Comparison of ENCODE assay signal across 9 cellular contexts in genomic region chr11:72969894-72970335, GRCh38.
DNase-seq lines count a peak whose midpoint lies in the region; ATAC-seq and TF ChIP-seq lines count a peak whose summit lies in the region.
"Had no signal": no experiment of that assay in that cellular context is flagged by ENCODE, and none has a peak within 500 bp of the region (broad histone marks: within the 10 kb centered on the region; RNA-seq: fewer than 3 reads in every experiment).

No MANE protein-coding gene starts in this region.

- no peaks in the 10 kb centered on the region for H3K9me2 ChIP-seq in SK-N-SH

- H4K20me1 ChIP-seq in SK-N-SH (ENCODE audit: insufficient read depth): no peaks in the 10 kb centered on the region

- no peaks in the 10 kb centered on the region for H3K9me3 Mint-ChIP-seq in memory B cell

- H3K4me3 Mint-ChIP-seq in memory B cell: no peak overlapping the region

- no peak for TF ChIP-seq RAD21 in SK-N-SH (IDR thresholded peaks at IDR 0.05; ENCODE audit: low read length)

- H3K9ac ChIP-seq in SK-N-SH: no peak overlapping the region

- TF ChIP-seq CTCF in SK-N-SH (IDR thresholded peaks at IDR 0.05) (no peak), Peyer's patch (IDR thresholded peaks at IDR 0.05) (no peak)

- peaks cover 18% of the 10 kb centered on the region for H3F3A ChIP-seq in SK-N-SH (replicated peaks; ENCODE audit: insufficient read depth)

- H3K9me3 ChIP-seq in SK-N-SH (no peaks in the 10 kb centered on the region), Peyer's patch (no peaks in the 10 kb centered on the region)

- DNase-seq in SK-N-SH (no peak), memory B cell (ENCODE audit: low spot score in 2 of 2) (no peak), Peyer's patch (no peak), NCI-H1694 treated with DMSO at 0.1 percent for 48 hours (lab: John Stamatoyannopoulos, UW) (no peak), NCI-H526 treated with DMSO at 0.1 percent for 48 hours (lab: John Stamatoyannopoulos, UW) (no peak), HuH-7 (ENCODE audit: low spot score) (no peak)

- no peak for TF ChIP-seq POLR2A in Peyer's patch (IDR thresholded peaks at IDR 0.05)

- H3K4me3 ChIP-seq in SK-N-SH (ENCODE audit: low read depth in 2 of 2, low read length in 1 of 2) (no peak overlapping the region), Peyer's patch (no peak overlapping the region)

- peak overlapping the region; percentile 78 for H3K27ac Mint-ChIP-seq in memory B cell

- H2AFZ ChIP-seq in SK-N-SH (ENCODE audit: low read depth): no peak overlapping the region

- H3K36me3 ChIP-seq in SK-N-SH (replicated peaks in 1 of 2; ENCODE audit: control insufficient read depth in 1 of 2, insufficient read depth in 2 of 2, low read length in 1 of 2) (peaks cover 3 to 8% of the 10 kb centered on the region in 2 experiments), Peyer's patch (no peaks in the 10 kb centered on the region)

- H3K4me2 ChIP-seq in SK-N-SH: peak overlapping the region; percentile 9; the same call in 1 of the 2 replicates

- ATAC-seq in GM18517 (IDR thresholded peaks at IDR 0.05; ENCODE audit: unreplicated experiment) (peak; percentile 61), HG02870 (IDR thresholded peaks at IDR 0.05; ENCODE audit: unreplicated experiment) (peak; percentile 83), memory B cell (ENCODE audit: low read depth) (no peak)

- H3K27me3 ChIP-seq in SK-N-SH (ENCODE audit: insufficient read depth) (no peaks in the 10 kb centered on the region), Peyer's patch (no peaks in the 10 kb centered on the region)

- H3K36me3 Mint-ChIP-seq in memory B cell: peaks cover 48% of the 10 kb centered on the region

- POLR2A ChIA-PET in SK-N-SH (lab: Yijun Ruan, JAX): no interaction called here

- CTCF ChIA-PET in SK-N-SH (lab: Yijun Ruan, JAX): no interaction called here

- H3K27me3 Mint-ChIP-seq in memory B cell: no peaks in the 10 kb centered on the region

- peak overlapping the region in 1 of 2 experiments; percentile 61; a peak in 2 of 4 replicates for H3K27ac ChIP-seq in SK-N-SH (ENCODE audit: low read depth in 2 of 2, low read length in 1 of 2)
- H3K27ac ChIP-seq in Peyer's patch: no peak overlapping the region
- H3K27ac ChIP-seq: VCaP had no signal

- TF ChIP-seq EP300 in SK-N-SH (IDR thresholded peaks at IDR 0.05; ENCODE audit: borderline replicate concordance in 1 of 2, low read depth in 1 of 2, low read length in 1 of 2): peak in 1 of 2 experiments; percentile 66; a peak in 1 of 4 replicates

- H3K79me2 ChIP-seq in SK-N-SH (ENCODE audit: insufficient read depth): no peaks in the 10 kb centered on the region

- H3K4me1 Mint-ChIP-seq in memory B cell: peaks cover 36% of the 10 kb centered on the region

- H3K4me1 ChIP-seq in SK-N-SH (ENCODE audit: control insufficient read depth in 1 of 2, insufficient read depth in 2 of 2, low read depth in 1 of 2, low read length in 1 of 2) (peaks cover 0 to 24% of the 10 kb centered on the region in 2 experiments; a peak in 2 of 4 replicates), Peyer's patch (no peaks in the 10 kb centered on the region)

TF ChIP-seq in SK-N-SH, 30 proteins besides CTCF, POLR2A, EP300 and RAD21 (continues in another document):
- TF ChIP-seq, protein P1, sequence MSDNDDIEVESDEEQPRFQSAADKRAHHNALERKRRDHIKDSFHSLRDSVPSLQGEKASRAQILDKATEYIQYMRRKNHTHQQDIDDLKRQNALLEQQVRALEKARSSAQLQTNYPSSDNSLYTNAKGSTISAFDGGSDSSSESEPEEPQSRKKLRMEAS (IDR thresholded peaks at IDR 0.05; ENCODE audit: low read depth): no peak
- TF ChIP-seq TEAD4 (IDR thresholded peaks at IDR 0.05; ENCODE audit: borderline replicate concordance, insufficient read depth): peak; percentile 67; the same call in 1 of the 2 replicates
- TF ChIP-seq, protein P2, sequence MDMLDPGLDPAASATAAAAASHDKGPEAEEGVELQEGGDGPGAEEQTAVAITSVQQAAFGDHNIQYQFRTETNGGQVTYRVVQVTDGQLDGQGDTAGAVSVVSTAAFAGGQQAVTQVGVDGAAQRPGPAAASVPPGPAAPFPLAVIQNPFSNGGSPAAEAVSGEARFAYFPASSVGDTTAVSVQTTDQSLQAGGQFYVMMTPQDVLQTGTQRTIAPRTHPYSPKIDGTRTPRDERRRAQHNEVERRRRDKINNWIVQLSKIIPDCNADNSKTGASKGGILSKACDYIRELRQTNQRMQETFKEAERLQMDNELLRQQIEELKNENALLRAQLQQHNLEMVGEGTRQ (IDR thresholded peaks at IDR 0.05; ENCODE audit: borderline replicate concordance, low read depth, low read length): no peak
- TF ChIP-seq, protein P3, sequence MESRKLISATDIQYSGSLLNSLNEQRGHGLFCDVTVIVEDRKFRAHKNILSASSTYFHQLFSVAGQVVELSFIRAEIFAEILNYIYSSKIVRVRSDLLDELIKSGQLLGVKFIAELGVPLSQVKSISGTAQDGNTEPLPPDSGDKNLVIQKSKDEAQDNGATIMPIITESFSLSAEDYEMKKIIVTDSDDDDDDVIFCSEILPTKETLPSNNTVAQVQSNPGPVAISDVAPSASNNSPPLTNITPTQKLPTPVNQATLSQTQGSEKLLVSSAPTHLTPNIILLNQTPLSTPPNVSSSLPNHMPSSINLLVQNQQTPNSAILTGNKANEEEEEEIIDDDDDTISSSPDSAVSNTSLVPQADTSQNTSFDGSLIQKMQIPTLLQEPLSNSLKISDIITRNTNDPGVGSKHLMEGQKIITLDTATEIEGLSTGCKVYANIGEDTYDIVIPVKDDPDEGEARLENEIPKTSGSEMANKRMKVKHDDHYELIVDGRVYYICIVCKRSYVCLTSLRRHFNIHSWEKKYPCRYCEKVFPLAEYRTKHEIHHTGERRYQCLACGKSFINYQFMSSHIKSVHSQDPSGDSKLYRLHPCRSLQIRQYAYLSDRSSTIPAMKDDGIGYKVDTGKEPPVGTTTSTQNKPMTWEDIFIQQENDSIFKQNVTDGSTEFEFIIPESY (IDR thresholded peaks at IDR 0.05; ENCODE audit: borderline replicate concordance, low read depth): peak; percentile 41; the same call in 1 of the 2 replicates
- TF ChIP-seq FOXJ3 (CRISPR knock-in tag; IDR thresholded peaks at IDR 0.05): no peak
- no peak for TF ChIP-seq YY1 (IDR thresholded peaks at IDR 0.05; ENCODE audit: low read depth)
- no peak for TF ChIP-seq MXI1 (IDR thresholded peaks at IDR 0.05; ENCODE audit: low read depth, low read length)
- TF ChIP-seq SMC3 (IDR thresholded peaks at IDR 0.05; ENCODE audit: low read depth, low read length): no peak
- no peak for TF ChIP-seq EZH2phosphoT487 (IDR thresholded peaks at IDR 0.05; ENCODE audit: borderline replicate concordance, low read depth)
- TF ChIP-seq RXRA (IDR thresholded peaks at IDR 0.05; ENCODE audit: borderline replicate concordance, low read depth): no peak
- TF ChIP-seq, protein P4, sequence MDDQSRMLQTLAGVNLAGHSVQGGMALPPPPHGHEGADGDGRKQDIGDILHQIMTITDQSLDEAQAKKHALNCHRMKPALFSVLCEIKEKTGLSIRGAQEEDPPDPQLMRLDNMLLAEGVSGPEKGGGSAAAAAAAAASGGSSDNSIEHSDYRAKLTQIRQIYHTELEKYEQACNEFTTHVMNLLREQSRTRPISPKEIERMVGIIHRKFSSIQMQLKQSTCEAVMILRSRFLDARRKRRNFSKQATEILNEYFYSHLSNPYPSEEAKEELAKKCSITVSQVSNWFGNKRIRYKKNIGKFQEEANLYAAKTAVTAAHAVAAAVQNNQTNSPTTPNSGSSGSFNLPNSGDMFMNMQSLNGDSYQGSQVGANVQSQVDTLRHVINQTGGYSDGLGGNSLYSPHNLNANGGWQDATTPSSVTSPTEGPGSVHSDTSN (IDR thresholded peaks at IDR 0.05): peak; percentile 77
- TF ChIP-seq RCOR1 (IDR thresholded peaks at IDR 0.05; ENCODE audit: low read length): no peak
- TF ChIP-seq TAF1 (IDR thresholded peaks at IDR 0.05; ENCODE audit: borderline replicate concordance, low read depth, low read length): no peak
- TF ChIP-seq, protein P5, sequence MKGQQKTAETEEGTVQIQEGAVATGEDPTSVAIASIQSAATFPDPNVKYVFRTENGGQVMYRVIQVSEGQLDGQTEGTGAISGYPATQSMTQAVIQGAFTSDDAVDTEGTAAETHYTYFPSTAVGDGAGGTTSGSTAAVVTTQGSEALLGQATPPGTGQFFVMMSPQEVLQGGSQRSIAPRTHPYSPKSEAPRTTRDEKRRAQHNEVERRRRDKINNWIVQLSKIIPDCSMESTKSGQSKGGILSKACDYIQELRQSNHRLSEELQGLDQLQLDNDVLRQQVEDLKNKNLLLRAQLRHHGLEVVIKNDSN (IDR thresholded peaks at IDR 0.05; ENCODE audit: borderline replicate concordance, low read depth): no peak
- no peak for TF ChIP-seq GABPA (IDR thresholded peaks at IDR 0.05; ENCODE audit: low read depth)
- no peak for TF ChIP-seq FOXM1 (IDR thresholded peaks at IDR 0.05; ENCODE audit: low read depth)
- peak; percentile 68 for TF ChIP-seq TCF12 (IDR thresholded peaks at IDR 0.05)
- TF ChIP-seq ELF1 (IDR thresholded peaks at IDR 0.05): no peak
- peak; percentile 73; the same call in 1 of the 2 replicates for TF ChIP-seq FOSL2 (IDR thresholded peaks at IDR 0.05; ENCODE audit: borderline replicate concordance, low read depth)
- 0 out of 2 replicates have a peak, but pooled peaks have one; percentile 40 for TF ChIP-seq MEF2A (IDR thresholded peaks at IDR 0.05; ENCODE audit: borderline replicate concordance, low read depth)
- no peak for TF ChIP-seq SIN3A (IDR thresholded peaks at IDR 0.05; ENCODE audit: borderline replicate concordance, low read depth, low read length)
- peak; percentile 71; the same call in 1 of the 2 replicates for TF ChIP-seq JUND (IDR thresholded peaks at IDR 0.05)
- peak; percentile 24; the same call in 1 of the 2 replicates for TF ChIP-seq NFIC (IDR thresholded peaks at IDR 0.05; ENCODE audit: borderline replicate concordance)
- TF ChIP-seq NRF1 (IDR thresholded peaks at IDR 0.05; ENCODE audit: low read depth, low read length): no peak
